In genomic region chr4:175560628-175561027, GRCh38 we compare ENCODE assay signal across 11 cellular contexts.
DNase-seq lines count a peak whose midpoint lies in the region; ATAC-seq, FAIRE-seq and TF ChIP-seq lines count a peak whose summit lies in the region.
"Had no signal": no experiment of that assay in that cellular context is flagged by ENCODE, and none has a peak within 500 bp of the region (broad histone marks: within the 10 kb centered on the region; RNA-seq: fewer than 3 reads in every experiment).

No MANE protein-coding gene starts in this region.

- no peaks in the 10 kb centered on the region for H4K20me1 ChIP-seq in SU-DHL-6 (ENCODE audit: low read depth, low read length)

- H3K27ac ChIP-seq in SU-DHL-6 (ENCODE audit: low read depth, low read length) (no peak overlapping the region), ascending aorta (no peak overlapping the region)

- no peaks in the 10 kb centered on the region for H3F3A ChIP-seq in SU-DHL-6 (ENCODE audit: insufficient read depth)

- ATAC-seq in HG02571 (IDR thresholded peaks at IDR 0.05; ENCODE audit: unreplicated experiment): no peak
- ATAC-seq: K562; stimulated activated naive CD8-positive, alpha-beta T cell treated with anti-CD3 and anti-CD28 coated beads, Interleukin-15, Interleukin-2, amounts not matched to agents 100 U/mL and 50 U/mL, for 24 hours had no signal

- H3K9me3 ChIP-seq in SU-DHL-6 (ENCODE audit: insufficient read depth, low read length): no peaks in the 10 kb centered on the region
- no peaks in the 10 kb centered on the region for H3K9me3 ChIP-seq in ascending aorta

- no peak overlapping the region for H3K4me2 ChIP-seq in SU-DHL-6 (ENCODE audit: low read depth, low read length, poor library complexity, severe bottlenecking)

- peak; percentile 42 for DNase-seq in COLO829 (ENCODE audit: low spot score)
- DNase-seq in LHCN-M2 (ENCODE audit: low read depth): peak; percentile 46
- DNase-seq in ascending aorta (ENCODE audit: low spot score in 2 of 2): no peak
- no peak for DNase-seq in ureter (ENCODE audit: low spot score)
- DNase-seq in HuH-7 (ENCODE audit: low spot score): no peak
- DNase-seq: activated gamma-delta T cell; stimulated activated naive CD8-positive, alpha-beta T cell treated with anti-CD3 and anti-CD28 coated beads, Interleukin-15, Interleukin-2, amounts not matched to agents 100 U/mL and 50 U/mL, for 24 hours had no signal

- no peaks in the 10 kb centered on the region for H3K9me2 ChIP-seq in SU-DHL-6 (replicated peaks; ENCODE audit: insufficient read depth, low read length)

- no peaks in the 10 kb centered on the region for H3K4me1 ChIP-seq in ascending aorta

- intact Hi-C loops in ascending aorta (cut with DNase I): no loop called here

- FAIRE-seq in islet of Langerhans (lab: Jason Lieb, UNC): peak; percentile 97
- FAIRE-seq: K562 had no signal

- no peak overlapping the region for H2AFZ ChIP-seq in SU-DHL-6 (ENCODE audit: low read depth, low read length, severe bottlenecking)

- peak; percentile 33 for TF ChIP-seq CTCF in SU-DHL-6 (IDR thresholded peaks at IDR 0.05; ENCODE audit: insufficient read depth, low read length, poor library complexity, severe bottlenecking)
- no peak for TF ChIP-seq CTCF in ascending aorta (IDR thresholded peaks at IDR 0.05)

- H3K36me3 ChIP-seq in SU-DHL-6 (ENCODE audit: low read length) (no peaks in the 10 kb centered on the region), ascending aorta (no peaks in the 10 kb centered on the region)

- H3K27me3 ChIP-seq in SU-DHL-6 (ENCODE audit: low read length) (no peaks in the 10 kb centered on the region), ascending aorta (no peaks in the 10 kb centered on the region)

- no peak overlapping the region for H3K4me3 ChIP-seq in SU-DHL-6 (ENCODE audit: insufficient read depth, low read length, poor library complexity, severe bottlenecking)
- no peak overlapping the region for H3K4me3 ChIP-seq in ascending aorta
- H3K4me3 ChIP-seq: K562 had no signal

- no peaks in the 10 kb centered on the region for H3K79me2 ChIP-seq in SU-DHL-6 (ENCODE audit: insufficient read depth, low read length)

- no peak overlapping the region for H3K9ac ChIP-seq in SU-DHL-6 (ENCODE audit: low read length)

Comparison
In these comparisons a context has a peak if more than half of its experiments do, and no peak if none do; other contexts are left out.
1. DNase-seq: peak in COLO829 (single experiment) and LHCN-M2 (single experiment); none in ascending aorta (0 of 2), ureter (single experiment) and HuH-7 (single experiment).